9 cellular contexts compared by ENCODE assay signal in genomic region chr11:74726547-74727182, GRCh38. TPM values are rescaled to one million over a fixed set of nuclear protein-coding genes. Genes with fewer than 3 reads are reported as not detected.
A peak's percentile ranks its signal among the peaks of the same experiment; 100 is the strongest.
DNase-seq lines count a peak whose midpoint lies in the region; ATAC-seq, FAIRE-seq and TF ChIP-seq lines count a peak whose summit lies in the region.
"Had no signal": no experiment of that assay in that cellular context is flagged by ENCODE, and none has a peak within 500 bp of the region (broad histone marks: within the 10 kb centered on the region; RNA-seq: fewer than 3 reads in every experiment).

No MANE protein-coding gene starts in this region.

- no TSS peak for BruUV-seq in HepG2 (replicated peaks; lab: Mats Ljungman, UMichigan)

- H3K79me2 ChIP-seq in HepG2 (ENCODE audit: insufficient read depth, low read length) = no peaks in the 10 kb centered on the region

- H2AFZ ChIP-seq in HepG2 (ENCODE audit: low read length) = no peak overlapping the region

- H4K20me1 ChIP-seq in HepG2 (ENCODE audit: insufficient read depth, low read length) = no peaks in the 10 kb centered on the region
- H4K20me1 ChIP-seq: BLaER1 had no signal

- H3K4me3 ChIP-seq in HepG2 (replicated peaks in 1 of 3; ENCODE audit: insufficient read depth in 1 of 3, low read depth in 2 of 3, low read length in 3 of 3) = no peak overlapping the region
- H3K4me3 ChIP-seq: BLaER1 had no signal

- no peak overlapping the region for H3K27ac Mint-ChIP-seq in chondrocyte (ENCODE audit: unreplicated experiment)

- no peak for TF ChIP-seq POLR2A in HepG2 (IDR thresholded peaks at IDR 0.05; ENCODE audit: insufficient read depth in 1 of 2, low read depth in 2 of 2, low read length in 2 of 2)

- ATAC-seq in HG02938 (IDR thresholded peaks at IDR 0.05; ENCODE audit: unreplicated experiment) (peak; percentile 89), HepG2 (peak; percentile 95)
- peak; percentile 88 to 93 for ATAC-seq in activated CD4-positive, CD25-positive, alpha-beta regulatory T cell treated with anti-CD3 and anti-CD28 coated beads, Interleukin-2, amount 50 U/mL, for 24 hours

- no peaks in the 10 kb centered on the region for H3K36me3 Mint-ChIP-seq in chondrocyte (ENCODE audit: low read depth)

- H3K27me3 ChIP-seq in HepG2 (ENCODE audit: control insufficient read depth in 1 of 2, insufficient read depth in 2 of 2, low read length in 2 of 2) = peaks cover 4 to 87% of the 10 kb centered on the region in 2 experiments; a peak in 4 of 5 replicates

- TF ChIP-seq RAD21 in HepG2 (CRISPR knock-in tag; IDR thresholded peaks at IDR 0.05) = peak; percentile 84

- H3K9ac ChIP-seq in HepG2 (ENCODE audit: insufficient read depth, low read depth, low read length) = no peak overlapping the region
- H3K9ac ChIP-seq: BLaER1 had no signal

- peaks cover 14% of the 10 kb centered on the region for H3K4me1 Mint-ChIP-seq in chondrocyte (ENCODE audit: low read depth)

- in situ Hi-C loops in HepG2 (cut with HindIII; ENCODE audit: extremely low pct_ligation_motif_present, low pct_unique_long_range_greater_than_20kb) = no loop called here

- H3K27me3 Mint-ChIP-seq in chondrocyte (ENCODE audit: low read depth) = peaks cover 42% of the 10 kb centered on the region

- no peaks in the 10 kb centered on the region for H3K36me3 ChIP-seq in HepG2 (replicated peaks in 1 of 2; ENCODE audit: control insufficient read depth in 1 of 2, insufficient read depth in 2 of 2, low read length in 2 of 2)
- H3K36me3 ChIP-seq: BLaER1 had no signal

- H3K27ac ChIP-seq in HepG2 (ENCODE audit: extremely low read length, insufficient read depth, low read length) = no peak overlapping the region
- H3K27ac ChIP-seq: BLaER1 had no signal

- peak; percentile 71 for FAIRE-seq in HepG2 (lab: Jason Lieb, UNC)

- WGBS in HepG2 (ENCODE audit: low lambda C conversion rate) = 2% methylated on average over 4 of the region's 13 CpGs

- intact Hi-C loops in HepG2 (cut with micrococcal nuclease; ENCODE audit: unreplicated experiment) = loop anchor here (1.0 kb wide), 1 partner anchor 24 kb away; no protein-coding TSS in a partner anchor

- H3K4me1 ChIP-seq in HepG2 (ENCODE audit: insufficient read depth, low read length) = peaks cover 20% of the 10 kb centered on the region
- H3K4me1 ChIP-seq: BLaER1 had no signal

- DNase-seq in NCI-H2171 treated with DMSO at 0.1 percent for 48 hours (lab: John Stamatoyannopoulos, UW) (peak; percentile 42), NCI-H2171 (lab: John Stamatoyannopoulos, UW) (no peak), NCI-H226 (peak; percentile 46), chondrocyte (ENCODE audit: low spot score) (no peak), HepG2 (ENCODE audit: low spot score) (peak; percentile 58)
- peak; percentile 45 to 54 for DNase-seq in stimulated activated CD4-positive, alpha-beta T cell treated with anti-CD3 and anti-CD28 coated beads, Interleukin-4, amount 100 ng/mL, for 4 hours

- no peak overlapping the region for H3K4me2 ChIP-seq in HepG2 (ENCODE audit: low read depth, low read length)
- H3K4me2 ChIP-seq: BLaER1 had no signal

- CTCF ChIA-PET in HepG2 (lab: Yijun Ruan, JAX; ENCODE audit: low intra/inter-chr PET ratio, low total read pairs) = interaction anchor here (0.9 to 1.8 kb wide), 4 partner anchors 11 to 116 kb away, joined by 3 to 24 read pairs (median 8); no protein-coding TSS in a partner anchor

- no peak for TF ChIP-seq EP300 in HepG2 (IDR thresholded peaks at IDR 0.05; ENCODE audit: low read depth in 2 of 2, low read length in 2 of 2)
- TF ChIP-seq EP300 in HepG2 (CRISPR knock-in tag; IDR thresholded peaks at IDR 0.05; ENCODE audit: borderline replicate concordance) = no peak

- POLR2A ChIA-PET in HepG2 (lab: Yijun Ruan, JAX) = interaction anchor here (0.6 to 1.2 kb wide), 2 partner anchors 24 to 29 kb away, joined by 3 to 4 read pairs; no protein-coding TSS in a partner anchor

- no peaks in the 10 kb centered on the region for H3K9me3 Mint-ChIP-seq in chondrocyte (ENCODE audit: low read depth)

- TF ChIP-seq CTCF in chondrocyte (IDR thresholded peaks at IDR 0.05) = peak; percentile 93
- TF ChIP-seq CTCF in HepG2 (CRISPR knock-in tag; IDR thresholded peaks at IDR 0.05) = peak; percentile 95

- no peaks in the 10 kb centered on the region for H3K9me3 ChIP-seq in HepG2 (ENCODE audit: low read length)

- no peak overlapping the region for H3K4me3 Mint-ChIP-seq in chondrocyte (ENCODE audit: unreplicated experiment)

TF ChIP-seq in HepG2, 621 proteins besides CTCF, POLR2A, EP300 and RAD21 (continues in another document):
- TF ChIP-seq IRF2 (CRISPR knock-in tag; IDR thresholded peaks at IDR 0.05) (0 out of 2 replicates have a peak, but pooled peaks have one; percentile 29), NKX3-1 (CRISPR knock-in tag; IDR thresholded peaks at IDR 0.05) (no peak), CAMTA2 (CRISPR knock-in tag; IDR thresholded peaks at IDR 0.05; ENCODE audit: borderline replicate concordance) (no peak), SRY (CRISPR knock-in tag; IDR thresholded peaks at IDR 0.05) (0 out of 2 replicates have a peak, but pooled peaks have one; percentile 28), U2AF2 (IDR thresholded peaks at IDR 0.05; ENCODE audit: low read depth, low read length) (no peak), SMARCC2 (IDR thresholded peaks at IDR 0.05) (no peak), TARDBP (CRISPR knock-in tag; IDR thresholded peaks at IDR 0.05) (no peak), RFXANK (CRISPR knock-in tag; IDR thresholded peaks at IDR 0.05) (no peak), PLRG1 (conservative IDR thresholded peaks at IDR 0.05) (no peak), PHF21A (CRISPR knock-in tag; IDR thresholded peaks at IDR 0.05) (no peak), ZBTB8A (CRISPR knock-in tag; IDR thresholded peaks at IDR 0.05; ENCODE audit: borderline replicate concordance, low read depth) (no peak), ZNF772 (CRISPR knock-in tag; IDR thresholded peaks at IDR 0.05) (no peak), ZNF30 (CRISPR knock-in tag; IDR thresholded peaks at IDR 0.05) (no peak), SMAD1 (CRISPR knock-in tag; IDR thresholded peaks at IDR 0.05; ENCODE audit: borderline replicate concordance, low read depth) (no peak), KLF11 (CRISPR knock-in tag; IDR thresholded peaks at IDR 0.05) (no peak), ETV6 (CRISPR knock-in tag; conservative IDR thresholded peaks at IDR 0.05) (no peak), ZNF891 (CRISPR knock-in tag; IDR thresholded peaks at IDR 0.05) (peak; percentile 74; the same call in 1 of the 2 replicates), ZNF720 (CRISPR knock-in tag; IDR thresholded peaks at IDR 0.05) (no peak)

RNA-seq across cellular contexts. Expression of gene CHRDL2, which starts 4.6 kb away (rescaled TPM):
- total RNA-seq in chondrocyte (not detected in 3 replicates), HepG2 (2016; rRNA removed; fragmentation: Illumina TruSeq; extraction: Trizol) (not detected in 2 replicates)
- total RNA-seq in HepG2 (2016; cell fraction: cytosol; rRNA removed; fragmentation: Illumina TruSeq; extraction: Trizol; ENCODE audit: low read depth) = not detected in 2 replicates
- total RNA-seq in HepG2 (2016; cell fraction: insoluble cytoplasmic fraction; rRNA removed; fragmentation: Illumina TruSeq; extraction: Trizol) = not detected in 2 replicates
- not detected in 2 replicates for total RNA-seq in HepG2 (2016; cell fraction: membrane; rRNA removed; fragmentation: Illumina TruSeq; extraction: Trizol)
- not detected in 2 replicates for total RNA-seq in HepG2 (2016; cell fraction: nucleus; rRNA removed; fragmentation: Illumina TruSeq; extraction: Trizol)
- polyA plus RNA-seq in HepG2 (2011; rRNA removed) = 0.04 TPM in 1 of 2 replicates, not detected in the other
- polyA plus RNA-seq in HepG2 (2011; cell fraction: cytosol; rRNA removed) = 0.07 TPM in 1 of 2 replicates, not detected in the other
- polyA plus RNA-seq in HepG2 (2011; cell fraction: nucleus; rRNA removed) = 0.16 and 0.34 TPM in 2 replicates
- 0.17 and 1.2 TPM in 2 replicates for polyA plus RNA-seq in HepG2 (2012)
- polyA plus RNA-seq in HepG2 (2016; cell fraction: cytosol; fragmentation: Illumina TruSeq; extraction: Trizol; ENCODE audit: low read depth) = 0.20 and 0.28 TPM in 2 replicates
- polyA plus RNA-seq in HepG2 (2016; cell fraction: insoluble cytoplasmic fraction; fragmentation: Illumina TruSeq; extraction: Trizol; ENCODE audit: low read depth) = 0.41 TPM in 1 of 2 replicates, not detected in the other
- 0.17 TPM in 1 of 2 replicates, not detected in the other for polyA plus RNA-seq in HepG2 (2016; cell fraction: membrane; fragmentation: Illumina TruSeq; extraction: Trizol; ENCODE audit: low read depth)
- 0.27 and 0.37 TPM in 2 replicates for polyA plus RNA-seq in HepG2 (2016; cell fraction: nucleus; fragmentation: Illumina TruSeq; extraction: Trizol; ENCODE audit: insufficient read depth, low read depth)
- 0.20 and 1.1 TPM in 2 replicates for polyA minus RNA-seq in HepG2 (2011; rRNA and poly(A)+ RNA removed; ENCODE audit: low replicate concordance)
- polyA minus RNA-seq in HepG2 (2011; cell fraction: cytosol; rRNA and poly(A)+ RNA removed) = not detected in 2 replicates
- polyA minus RNA-seq in HepG2 (2011; cell fraction: nucleus; rRNA and poly(A)+ RNA removed) = not detected in 2 replicates

RNA-seq across cellular contexts. Expression of gene RNF169, which starts 22.0 kb away (rescaled TPM):
- total RNA-seq in chondrocyte (11.8 to 13.2 TPM (median 13.1 TPM) in 3 replicates), HepG2 (2016; rRNA removed; fragmentation: Illumina TruSeq; extraction: Trizol) (14.2 and 17.0 TPM in 2 replicates)
- 1.6 and 1.9 TPM in 2 replicates for total RNA-seq in HepG2 (2016; cell fraction: cytosol; rRNA removed; fragmentation: Illumina TruSeq; extraction: Trizol; ENCODE audit: low read depth)
- total RNA-seq in HepG2 (2016; cell fraction: insoluble cytoplasmic fraction; rRNA removed; fragmentation: Illumina TruSeq; extraction: Trizol) = 14.0 and 15.8 TPM in 2 replicates
- 6.1 and 6.8 TPM in 2 replicates for total RNA-seq in HepG2 (2016; cell fraction: membrane; rRNA removed; fragmentation: Illumina TruSeq; extraction: Trizol)
- total RNA-seq in HepG2 (2016; cell fraction: nucleus; rRNA removed; fragmentation: Illumina TruSeq; extraction: Trizol) = 19.7 and 21.7 TPM in 2 replicates
- 4.8 and 5.3 TPM in 2 replicates for polyA plus RNA-seq in HepG2 (2011; rRNA removed)
- 2.3 and 3.3 TPM in 2 replicates for polyA plus RNA-seq in HepG2 (2011; cell fraction: cytosol; rRNA removed)
- 6.3 and 7.5 TPM in 2 replicates for polyA plus RNA-seq in HepG2 (2011; cell fraction: nucleus; rRNA removed)
- polyA plus RNA-seq in HepG2 (2012) = 5.4 and 6.4 TPM in 2 replicates
- polyA plus RNA-seq in HepG2 (2016; cell fraction: cytosol; fragmentation: Illumina TruSeq; extraction: Trizol; ENCODE audit: low read depth) = 0.20 and 0.22 TPM in 2 replicates
- polyA plus RNA-seq in HepG2 (2016; cell fraction: insoluble cytoplasmic fraction; fragmentation: Illumina TruSeq; extraction: Trizol; ENCODE audit: low read depth) = 6.0 and 6.8 TPM in 2 replicates
- polyA plus RNA-seq in HepG2 (2016; cell fraction: membrane; fragmentation: Illumina TruSeq; extraction: Trizol; ENCODE audit: low read depth) = 0.93 and 1.1 TPM in 2 replicates
- polyA plus RNA-seq in HepG2 (2016; cell fraction: nucleus; fragmentation: Illumina TruSeq; extraction: Trizol; ENCODE audit: insufficient read depth, low read depth) = 13.1 and 13.4 TPM in 2 replicates
- polyA minus RNA-seq in HepG2 (2011; rRNA and poly(A)+ RNA removed; ENCODE audit: low replicate concordance) = 15.7 and 33.2 TPM in 2 replicates
- 12.7 and 13.5 TPM in 2 replicates for polyA minus RNA-seq in HepG2 (2011; cell fraction: cytosol; rRNA and poly(A)+ RNA removed)
- 43.4 and 50.1 TPM in 2 replicates for polyA minus RNA-seq in HepG2 (2011; cell fraction: nucleus; rRNA and poly(A)+ RNA removed)

Comparison
In these comparisons a context has a peak if more than half of its experiments do, and no peak if none do; other contexts are left out.
1. DNase-seq: peak in NCI-H2171 treated with DMSO at 0.1 percent for 48 hours (single experiment), NCI-H226 (single experiment), HepG2 (single experiment) and stimulated activated CD4-positive, alpha-beta T cell treated with anti-CD3 and anti-CD28 coated beads, Interleukin-4, amount 100 ng/mL, for 4 hours (2 of 2); none in NCI-H2171 (single experiment) and chondrocyte (single experiment).
2. Peak in every context shown above with its lines, with median percentiles within 50 percentile points of each other: ATAC-seq.